Comparison of ENCODE assay signal across 1 cellular context in genomic region chr1:116166655-116167054, GRCh38.
TF ChIP-seq lines count a peak whose summit lies in the region.

No MANE protein-coding gene starts in this region.

TF ChIP-seq in HepG2, 621 proteins besides CTCF, POLR2A, EP300 and RAD21:
- TF ChIP-seq ZNF616 (CRISPR knock-in tag; IDR thresholded peaks at IDR 0.05; ENCODE audit: low read depth) (no peak), CREB1 (IDR thresholded peaks at IDR 0.05) (no peak), CREB1 (CRISPR knock-in tag; IDR thresholded peaks at IDR 0.05) (no peak), ZNF234 (CRISPR knock-in tag; conservative IDR thresholded peaks at IDR 0.05) (no peak), ZNF629 (CRISPR knock-in tag; conservative IDR thresholded peaks at IDR 0.05) (peak; percentile 70), ZIK1 (CRISPR knock-in tag; IDR thresholded peaks at IDR 0.05; ENCODE audit: borderline replicate concordance, low read depth) (no peak), DRAP1 (CRISPR knock-in tag; IDR thresholded peaks at IDR 0.05) (no peak), ATF4 (CRISPR knock-in tag; IDR thresholded peaks at IDR 0.05) (no peak)
TF ChIP-seq in HepG2: peak in this region for 1.
